ENCODE assay signal across 13 cellular contexts in the genomic region with DNA sequence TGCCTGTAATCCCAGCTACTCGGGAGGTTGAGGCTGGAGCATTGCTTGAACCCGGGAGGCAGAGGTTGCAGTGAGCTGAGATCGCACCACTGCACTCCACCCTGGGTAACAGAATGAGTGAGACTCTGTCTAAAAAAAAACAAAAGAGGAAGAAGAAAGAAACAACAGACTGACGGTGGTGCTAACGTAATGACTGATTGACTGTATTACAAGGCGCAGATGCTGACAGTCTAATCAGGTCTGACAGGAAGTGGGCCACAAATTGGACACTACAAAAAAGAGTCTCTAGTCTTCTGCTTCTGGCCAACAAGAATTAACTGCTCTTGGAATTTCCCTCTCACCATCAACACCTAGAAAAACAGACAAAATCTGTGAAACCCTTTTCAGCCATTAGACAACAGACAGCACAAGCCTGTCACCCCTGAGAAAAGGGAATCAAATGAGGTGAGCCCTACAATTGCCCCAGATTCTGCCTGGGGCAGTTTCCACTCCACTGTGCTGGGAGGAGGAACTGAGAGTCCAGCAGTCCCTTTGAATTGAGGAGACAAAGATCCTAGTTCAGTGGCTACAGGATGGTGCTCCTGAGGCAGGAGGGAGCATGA. TPM values are rescaled to one million over a fixed set of nuclear protein-coding genes. Genes with fewer than 3 reads are reported as not detected.
A peak's percentile ranks its signal among the peaks of the same experiment; 100 is the strongest.
DNase-seq lines count a peak whose midpoint lies in the region; ATAC-seq, FAIRE-seq and TF ChIP-seq lines count a peak whose summit lies in the region.
"Had no signal": no experiment of that assay in that cellular context is flagged by ENCODE, and none has a peak within 500 bp of the region (broad histone marks: within the 10 kb centered on the region; RNA-seq: fewer than 3 reads in every experiment).

No MANE protein-coding gene starts in this region.

- no peak overlapping the region for H3K4me2 ChIP-seq in MM.1S (ENCODE audit: low read depth, low read length)

- no peak overlapping the region for H3K4me3 ChIP-seq in GM06990 (replicated peaks; ENCODE audit: low read depth, low read length)
- H3K4me3 ChIP-seq in small intestine (ENCODE audit: low read depth in 1 of 2, low read length in 2 of 2), result no peak overlapping the region
- H3K4me3 ChIP-seq in MM.1S (ENCODE audit: low read length), result no peak overlapping the region
- H3K4me3 ChIP-seq: tibial nerve had no signal

- no peaks in the 10 kb centered on the region for H4K20me1 ChIP-seq in MM.1S (ENCODE audit: insufficient read depth, low read length)

- no peak overlapping the region for H2AFZ ChIP-seq in MM.1S (ENCODE audit: low read length)

- peak overlapping the region; percentile 86 for H3K27ac Mint-ChIP-seq in T-helper 17 cell

- H3K9me2 ChIP-seq in MM.1S (replicated peaks; ENCODE audit: insufficient read depth, low read length), result no peaks in the 10 kb centered on the region

- ATAC-seq in GM19395 (IDR thresholded peaks at IDR 0.05; ENCODE audit: unreplicated experiment) (peak; percentile 79), HG03103 (IDR thresholded peaks at IDR 0.05; ENCODE audit: low read depth, unreplicated experiment) (peak; percentile 59), T-helper 17 cell (peak; percentile 62), GM21515 (IDR thresholded peaks at IDR 0.05; ENCODE audit: unreplicated experiment) (no peak)

- DNase-seq in GM06990 (ENCODE audit: extremely low read depth, insufficient read length) (peak; percentile 83), T-helper 17 cell (no peak), small intestine (no peak), NCI-H345 (lab: John Stamatoyannopoulos, UW) (no peak), MM.1S (no peak)
- DNase-seq: NCI-H1694 had no signal

- WGBS in small intestine, 3 donors, result 63 to 80% (median 66%) methylated on average over 6 of the region's 6 CpGs

- no peaks in the 10 kb centered on the region for H3K4me1 ChIP-seq in small intestine (ENCODE audit: control insufficient read depth in 2 of 2, insufficient read depth in 1 of 2, low read depth in 1 of 2, low read length in 1 of 2)
- H3K4me1 ChIP-seq in MM.1S (ENCODE audit: low read length), result no peaks in the 10 kb centered on the region

- peaks cover 3% of the 10 kb centered on the region for H3K36me3 ChIP-seq in GM06990 (ENCODE audit: control insufficient read depth, insufficient read depth, low read length)
- H3K36me3 ChIP-seq in small intestine (ENCODE audit: control insufficient read depth in 2 of 2, insufficient read depth in 2 of 2, low read length in 2 of 2), result peaks cover 0 to 3% of the 10 kb centered on the region in 2 donors
- H3K36me3 ChIP-seq in MM.1S (replicated peaks; ENCODE audit: insufficient read depth, low read length), result no peaks in the 10 kb centered on the region

- H3K36me3 Mint-ChIP-seq in T-helper 17 cell (ENCODE audit: low read depth), result peaks cover 4% of the 10 kb centered on the region

- no peaks in the 10 kb centered on the region for H3K79me2 ChIP-seq in MM.1S (ENCODE audit: low read length)

- H3K27ac ChIP-seq in small intestine (ENCODE audit: low read depth in 1 of 2, low read length in 1 of 2), result no peak overlapping the region
- H3K27ac ChIP-seq in MM.1S (ENCODE audit: low read length), result no peak overlapping the region

- H3F3A ChIP-seq in MM.1S (ENCODE audit: insufficient read depth, low read length), result no peaks in the 10 kb centered on the region

- peaks cover 22% of the 10 kb centered on the region for H3K4me1 Mint-ChIP-seq in T-helper 17 cell

- H3K27me3 Mint-ChIP-seq in T-helper 17 cell, result no peaks in the 10 kb centered on the region

- no peak overlapping the region for H3K9ac ChIP-seq in MM.1S (ENCODE audit: low read length)

- no peaks in the 10 kb centered on the region for H3K9me3 ChIP-seq in T-helper 17 cell (ENCODE audit: control insufficient read depth, low read length, poor library complexity, severe bottlenecking)
- no peaks in the 10 kb centered on the region for H3K9me3 ChIP-seq in small intestine (ENCODE audit: control insufficient read depth, low read depth)
- H3K9me3 ChIP-seq in MM.1S (replicated peaks; ENCODE audit: insufficient read depth, low read length), result no peaks in the 10 kb centered on the region

- H3K27me3 ChIP-seq in GM06990 (replicated peaks; ENCODE audit: control insufficient read depth, insufficient read depth, low read length) (no peaks in the 10 kb centered on the region), small intestine (ENCODE audit: control insufficient read depth in 2 of 2, insufficient read depth in 2 of 2, low read length in 2 of 2) (no peaks in the 10 kb centered on the region), MM.1S (replicated peaks; ENCODE audit: insufficient read depth, low read length) (no peaks in the 10 kb centered on the region)

- no peak overlapping the region for H3K4me3 Mint-ChIP-seq in T-helper 17 cell

- TF ChIP-seq CTCF in GM06990 (IDR thresholded peaks at IDR 0.05; ENCODE audit: insufficient read depth, low read length, poor library complexity, severe bottlenecking), result no peak
- no peak for TF ChIP-seq CTCF in MM.1S (IDR thresholded peaks at IDR 0.05; ENCODE audit: low read length)

- FAIRE-seq in small intestine (lab: Jason Lieb, UNC), result no peak
- FAIRE-seq: astrocyte, D721Med, TTC549 had no signal

RNA-seq across cellular contexts. Expression of gene SNED1, which starts 43.2 kb away (rescaled TPM):
- total RNA-seq in T-helper 17 cell, result 10 to 100 TPM; 42.0 to 72.1 TPM
- 1 to 10 TPM in 2 of 3 donors, under 1 TPM in 1; 0.45 to 5.7 (median 1.1) TPM for polyA plus RNA-seq in small intestine
